Comparison of ENCODE assay signal across 16 cellular contexts in the genomic region with DNA sequence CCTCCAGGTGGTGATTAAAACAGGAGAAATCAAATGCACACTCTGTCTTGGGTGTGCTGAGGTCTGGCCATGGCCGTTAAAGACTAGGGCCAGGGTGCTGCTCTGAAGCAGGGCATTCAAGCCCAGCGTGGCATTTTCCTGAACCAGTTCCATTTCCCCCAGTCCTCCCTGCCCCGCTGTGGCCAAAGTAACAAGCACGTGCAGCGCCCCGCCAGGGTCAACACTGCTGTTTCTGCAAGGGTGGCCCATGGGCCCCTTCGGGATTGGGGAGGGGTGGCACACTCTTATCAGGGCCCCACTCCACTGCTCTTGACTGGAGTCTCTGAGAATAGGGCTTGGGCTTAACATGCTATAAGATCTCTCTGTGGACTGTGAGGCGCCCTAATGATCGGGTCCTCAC.
DNase-seq lines count a peak whose midpoint lies in the region; FAIRE-seq and TF ChIP-seq lines count a peak whose summit lies in the region.
"Had no signal": no experiment of that assay in that cellular context is flagged by ENCODE, and none has a peak within 500 bp of the region (broad histone marks: within the 10 kb centered on the region; RNA-seq: fewer than 3 reads in every experiment).

No MANE protein-coding gene starts in this region.

- FAIRE-seq in endothelial cell of umbilical vein (lab: Jason Lieb, UNC): no peak

- no peak overlapping the region for H2BK12ac ChIP-seq in neuronal stem cell (ENCODE audit: low read length)

- DNase-seq in HFFc6: no peak
- no peak for DNase-seq in endothelial cell of umbilical vein (ENCODE audit: low read depth, low spot score)
- no peak for DNase-seq in neuronal stem cell (ENCODE audit: low spot score)
- no peak for DNase-seq in coronary artery (ENCODE audit: low spot score)
- no peak for DNase-seq in Caco-2
- DNase-seq in hippocampal formation (lab: John Stamatoyannopoulos, UW): no peak
- no peak for DNase-seq in NCI-H2227 (lab: John Stamatoyannopoulos, UW; ENCODE audit: unreplicated experiment)
- DNase-seq: DMS79 treated with DMSO at 0.1 percent for 48 hours, NCI-H1417, NCI-H187, NCI-H2107, NCI-H524, NCI-H82, SHP77 treated with DMSO at 0.1 percent for 48 hours had no signal

- no peak overlapping the region for H3K14ac ChIP-seq in neuronal stem cell (ENCODE audit: low read length)

- H3K4me2 ChIP-seq in endothelial cell of umbilical vein (ENCODE audit: insufficient read depth, low read length) (no peak overlapping the region), neuronal stem cell (ENCODE audit: insufficient read depth, low read length, poor library complexity, severe bottlenecking) (no peak overlapping the region)

- H3K9me1 ChIP-seq in endothelial cell of umbilical vein (replicated peaks; ENCODE audit: control insufficient read depth, extremely low read depth, insufficient read depth, low read length): no peaks in the 10 kb centered on the region

- H3K23ac ChIP-seq in neuronal stem cell (ENCODE audit: low read depth, low read length, poor library complexity): no peak overlapping the region

- intact Hi-C loops in endothelial cell of umbilical vein (cut with micrococcal nuclease): no loop called here
- intact Hi-C loops in Caco-2 (cut with micrococcal nuclease; ENCODE audit: unreplicated experiment): no loop called here

- peak overlapping the region; percentile 99 for H3K27ac Mint-ChIP-seq in HFFc6
- no peak overlapping the region for H3K27ac Mint-ChIP-seq in Caco-2 (ENCODE audit: unreplicated experiment)

- H3K9me3 Mint-ChIP-seq in HFFc6: no peaks in the 10 kb centered on the region
- H3K9me3 Mint-ChIP-seq in Caco-2 (ENCODE audit: unreplicated experiment): no peaks in the 10 kb centered on the region

- peak overlapping the region; percentile 69 for H2BK5ac ChIP-seq in neuronal stem cell (ENCODE audit: low read length)

- no peak overlapping the region for H2AFZ ChIP-seq in ACC112 (ENCODE audit: low read length, unreplicated experiment)
- no peak overlapping the region for H2AFZ ChIP-seq in endothelial cell of umbilical vein (ENCODE audit: low read depth, low read length)
- H2AFZ ChIP-seq in neuronal stem cell (ENCODE audit: low read length): no peak overlapping the region

- H3K9ac ChIP-seq in endothelial cell of umbilical vein (replicated peaks; ENCODE audit: extremely low read depth, insufficient read depth, low read length): no peak overlapping the region
- no peak overlapping the region for H3K9ac ChIP-seq in neuronal stem cell (ENCODE audit: low read depth, low read length, poor library complexity)

- no CpG with 5 or more reads among the region's 9 CpGs for WGBS in neuronal stem cell (ENCODE audit: extremely low coverage in 2 of 2, insufficient read length in 2 of 2, insufficient replicate concordance in 1 of 2), 2 donors

- peaks cover 3% of the 10 kb centered on the region for H3K27me3 Mint-ChIP-seq in HFFc6 (ENCODE audit: insufficient read depth)
- no peaks in the 10 kb centered on the region for H3K27me3 Mint-ChIP-seq in Caco-2 (ENCODE audit: insufficient read depth, unreplicated experiment)

- POLR2A ChIA-PET in endothelial cell of umbilical vein (lab: Charles Lee): no interaction called here
- POLR2A ChIA-PET in Caco-2 (lab: Charles Lee): no interaction called here

- no peaks in the 10 kb centered on the region for H3K27me3 ChIP-seq in ACC112 (ENCODE audit: insufficient read depth, low read length)
- H3K27me3 ChIP-seq in endothelial cell of umbilical vein (ENCODE audit: control insufficient read depth in 2 of 2, insufficient read depth in 2 of 2, low read length in 2 of 2): no peaks in the 10 kb centered on the region
- H3K27me3 ChIP-seq in neuronal stem cell (ENCODE audit: control insufficient read depth in 3 of 3, insufficient read depth in 3 of 3, low read depth in 1 of 3, low read length in 3 of 3): no peaks in the 10 kb centered on the region
- no peaks in the 10 kb centered on the region for H3K27me3 ChIP-seq in Caco-2 (replicated peaks; ENCODE audit: control insufficient read depth, insufficient read depth, low read length)

- BruUV-seq in endothelial cell of umbilical vein (replicated peaks; lab: Mats Ljungman, UMichigan) (no TSS peak), Caco-2 (replicated peaks; lab: Mats Ljungman, UMichigan) (no TSS peak)

- no peak overlapping the region for H2BK15ac ChIP-seq in neuronal stem cell (ENCODE audit: low read length)

- H4K8ac ChIP-seq in neuronal stem cell (ENCODE audit: low read depth, low read length): no peak overlapping the region

- TF ChIP-seq CTCF in HFFc6 (IDR thresholded peaks at IDR 0.05) (no peak), endothelial cell of umbilical vein (IDR thresholded peaks at IDR 0.05; ENCODE audit: extremely low read depth in 1 of 2, insufficient read depth in 1 of 2, low read depth in 1 of 2, low read length in 2 of 2) (no peak), coronary artery (IDR thresholded peaks at IDR 0.05) (no peak), Caco-2 (IDR thresholded peaks at IDR 0.05; ENCODE audit: insufficient read depth in 1 of 2, low read depth in 1 of 2, low read length in 1 of 2, severe bottlenecking in 1 of 2, unreplicated experiment in 1 of 2) (no peak)

- H3K4me3 ChIP-seq in ACC112 (ENCODE audit: low read depth, low read length): no peak overlapping the region
- no peak overlapping the region for H3K4me3 ChIP-seq in endothelial cell of umbilical vein (replicated peaks in 1 of 3; ENCODE audit: insufficient read depth in 1 of 3, low read depth in 1 of 3, low read length in 3 of 3)
- no peak overlapping the region for H3K4me3 ChIP-seq in neuronal stem cell (ENCODE audit: low read length in 2 of 2)
- H3K4me3 ChIP-seq in coronary artery: no peak overlapping the region
- H3K4me3 ChIP-seq in Caco-2 (ENCODE audit: low read depth, low read length): no peak overlapping the region

- H3K4me1 ChIP-seq in ACC112 (ENCODE audit: control insufficient read depth, insufficient read depth, low read length, unreplicated experiment) (peaks cover 59% of the 10 kb centered on the region), endothelial cell of umbilical vein (ENCODE audit: control insufficient read depth, extremely low read depth, insufficient read depth, low read length) (peaks cover 35% of the 10 kb centered on the region), neuronal stem cell (ENCODE audit: control insufficient read depth in 2 of 2, insufficient read depth in 1 of 2, low read depth in 1 of 2, low read length in 2 of 2) (no peaks in the 10 kb centered on the region), Caco-2 (no peaks in the 10 kb centered on the region)

- H4K91ac ChIP-seq in neuronal stem cell (ENCODE audit: low read depth, low read length, poor library complexity): no peak overlapping the region

- H3K4me3 Mint-ChIP-seq in HFFc6 (no peak overlapping the region), Caco-2 (ENCODE audit: unreplicated experiment) (no peak overlapping the region)

- H3K4ac ChIP-seq in neuronal stem cell (ENCODE audit: low read length): no peak overlapping the region

- no peaks in the 10 kb centered on the region for H4K20me1 ChIP-seq in endothelial cell of umbilical vein (replicated peaks; ENCODE audit: control insufficient read depth, extremely low read depth, insufficient read depth, low read length)

- H3K79me2 ChIP-seq in ACC112 (ENCODE audit: control insufficient read depth, insufficient read depth, low read length, unreplicated experiment) (no peaks in the 10 kb centered on the region), endothelial cell of umbilical vein (ENCODE audit: control insufficient read depth, insufficient read depth, low read length) (no peaks in the 10 kb centered on the region)

- peaks cover 64% of the 10 kb centered on the region for H3K4me1 Mint-ChIP-seq in HFFc6 (ENCODE audit: low read depth)
- H3K4me1 Mint-ChIP-seq in Caco-2 (ENCODE audit: low read depth, unreplicated experiment): no peaks in the 10 kb centered on the region

- no peak overlapping the region for H3K18ac ChIP-seq in neuronal stem cell (ENCODE audit: low read length)

- no peak overlapping the region for H2AK5ac ChIP-seq in neuronal stem cell (ENCODE audit: low read depth, low read length)

- H3K36me3 ChIP-seq in ACC112 (ENCODE audit: insufficient read depth, low read length): peaks cover 15% of the 10 kb centered on the region
- peaks cover 25 to 30% of the 10 kb centered on the region in 2 experiments for H3K36me3 ChIP-seq in endothelial cell of umbilical vein (ENCODE audit: control insufficient read depth in 2 of 2, extremely low read depth in 1 of 2, insufficient read depth in 2 of 2, low read length in 2 of 2)
- H3K36me3 ChIP-seq in neuronal stem cell (replicated peaks in 1 of 2; ENCODE audit: control insufficient read depth in 2 of 2, insufficient read depth in 2 of 2, low read length in 2 of 2): peaks cover 55 to 99% of the 10 kb centered on the region in 2 donors
- peaks cover 4% of the 10 kb centered on the region for H3K36me3 ChIP-seq in Caco-2 (ENCODE audit: control insufficient read depth, insufficient read depth, low read length)

- dilution Hi-C loops in endothelial cell of umbilical vein (cut with MboI; ENCODE audit: extremely low pct_ligation_motif_present, low sequenced_read_pairs): no loop called here

- no peak overlapping the region for H2BK120ac ChIP-seq in neuronal stem cell (ENCODE audit: low read depth, low read length)

- TF ChIP-seq POLR2A in endothelial cell of umbilical vein (IDR thresholded peaks at IDR 0.05; ENCODE audit: low read depth, low read length): no peak

- CTCF ChIA-PET in endothelial cell of umbilical vein (lab: Charles Lee): no interaction called here
- CTCF ChIA-PET in Caco-2 (lab: Charles Lee): no interaction called here

- H3K27ac ChIP-seq in ACC112 (ENCODE audit: low read depth, low read length) (peak overlapping the region; percentile 90), endothelial cell of umbilical vein (ENCODE audit: insufficient read depth, low read depth, low read length) (peak overlapping the region; percentile 76), neuronal stem cell (replicated peaks; ENCODE audit: low read length) (no peak overlapping the region), coronary artery (no peak overlapping the region)
- H3K27ac ChIP-seq: C4-2B had no signal

- H3K36me3 Mint-ChIP-seq in HFFc6 (ENCODE audit: low read depth) (peaks cover 83% of the 10 kb centered on the region), Caco-2 (ENCODE audit: insufficient read depth, unreplicated experiment) (peaks cover 77% of the 10 kb centered on the region)

- H3K9me3 ChIP-seq in endothelial cell of umbilical vein (replicated peaks; ENCODE audit: control insufficient read depth, insufficient read depth, low read length): no peaks in the 10 kb centered on the region
- H3K9me3 ChIP-seq in neuronal stem cell (replicated peaks in 1 of 2; ENCODE audit: control insufficient read depth in 2 of 2, insufficient read depth in 1 of 2, low read depth in 1 of 2, low read length in 2 of 2): peaks cover 0 to 3% of the 10 kb centered on the region in 2 donors
- H3K9me3 ChIP-seq in Caco-2: no peaks in the 10 kb centered on the region

- H3K79me1 ChIP-seq in neuronal stem cell (ENCODE audit: low read depth, low read length): no peaks in the 10 kb centered on the region

TF ChIP-seq in endothelial cell of umbilical vein, 7 proteins besides CTCF, POLR2A, EP300 and RAD21 (continues in another document):
- no peak for TF ChIP-seq MYC (IDR thresholded peaks at IDR 0.05; ENCODE audit: low read depth, low read length)
- TF ChIP-seq EZH2 (IDR thresholded peaks at IDR 0.05; ENCODE audit: borderline replicate concordance, low read depth, low read length, severe bottlenecking): no peak
- TF ChIP-seq JUN (IDR thresholded peaks at IDR 0.05; ENCODE audit: borderline replicate concordance, insufficient read depth, insufficient read length, low read depth): no peak

Comparison
In these comparisons a context has a peak if more than half of its experiments do, and no peak if none do; other contexts are left out.
1. H3K27ac ChIP-seq: peak in ACC112 (single experiment) and endothelial cell of umbilical vein (single experiment); none in neuronal stem cell (single experiment) and coronary artery (0 of 2).